Comparison of ENCODE assay signal across 8 cellular contexts in the genomic region with DNA sequence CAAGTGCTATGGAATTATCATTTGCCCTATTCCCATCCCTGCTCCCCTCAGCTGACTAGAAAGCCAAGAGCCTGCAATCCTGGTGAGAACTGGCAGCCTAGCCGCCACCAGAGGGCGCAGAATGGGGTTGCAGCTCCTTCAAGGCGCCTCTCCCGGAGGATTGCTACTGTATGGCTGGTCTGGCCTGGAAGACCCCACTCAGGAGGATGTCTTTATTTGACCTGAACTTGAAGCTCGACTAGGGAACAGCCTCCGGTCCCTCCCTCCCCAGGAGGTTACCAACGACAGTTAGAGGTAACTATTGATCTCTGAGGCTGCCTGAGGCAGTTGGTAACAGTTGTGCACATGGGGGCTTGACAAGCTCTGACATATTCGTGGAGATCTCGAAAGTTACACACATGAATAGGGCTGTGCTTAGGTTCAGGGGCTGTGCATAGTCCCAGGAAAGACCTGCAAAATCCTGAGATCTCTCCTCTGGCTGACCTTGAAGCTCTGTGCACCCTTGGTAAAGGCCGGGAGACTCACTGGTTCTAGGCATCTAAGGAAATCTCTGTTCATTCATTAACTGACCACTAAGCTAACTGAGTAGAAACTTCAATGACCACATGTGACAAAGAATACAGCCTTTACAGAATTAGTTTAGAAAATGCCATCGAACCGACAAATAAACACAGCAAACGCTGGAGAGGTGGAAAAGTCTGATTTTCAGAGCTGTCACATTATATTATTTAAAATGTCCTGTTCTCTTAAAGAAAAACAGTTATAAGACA.
A peak's percentile ranks its signal among the peaks of the same experiment; 100 is the strongest.
DNase-seq lines count a peak whose midpoint lies in the region; ATAC-seq and TF ChIP-seq lines count a peak whose summit lies in the region.

No MANE protein-coding gene starts in this region.

- no peak overlapping the region for H3K4me3 ChIP-seq in foreskin fibroblast (ENCODE audit: low read depth in 1 of 2, low read length in 2 of 2)
- no peak overlapping the region for H3K4me3 ChIP-seq in thyroid gland (replicated peaks in 1 of 3)

- peak overlapping the region; percentile 4 to 63 (median 33) for H3K27ac ChIP-seq in thyroid gland

- DNase-seq in D341Med (ENCODE audit: low spot score) (peak; percentile 83), OCI-M2 (lab: John Stamatoyannopoulos, UW; ENCODE audit: unreplicated experiment) (peak; percentile 40), activated T-helper 1 cell treated with Interleukin-2 at 50 U/mL for 16 hours (ENCODE audit: low read depth) (peak; percentile 33), foreskin fibroblast (peak; percentile 32 to 80), occipital lobe (lab: John Stamatoyannopoulos, UW) (peak; percentile 13), thyroid gland (peak; percentile 65 to 72)

- no peaks in the 10 kb centered on the region for H3K27me3 ChIP-seq in thyroid gland

- ATAC-seq in GM19452 (IDR thresholded peaks at IDR 0.05; ENCODE audit: unreplicated experiment) (peak; percentile 93), HG03469 (IDR thresholded peaks at IDR 0.05; ENCODE audit: unreplicated experiment) (peak; percentile 75)

- peak; percentile 98 for TF ChIP-seq CTCF in foreskin fibroblast (IDR thresholded peaks at IDR 0.05; ENCODE audit: low read depth, low read length)
- TF ChIP-seq CTCF in thyroid gland (IDR thresholded peaks at IDR 0.05), result peak; percentile 34 to 73 (median 60)

- H3K4me1 ChIP-seq in thyroid gland, result peaks cover 39 to 46% of the 10 kb centered on the region in 2 donors

- intact Hi-C loops in thyroid gland (cut with DNase I), result no loop called here

- H3K9me3 ChIP-seq in thyroid gland, result no peaks in the 10 kb centered on the region

- TF ChIP-seq POLR2A in thyroid gland (IDR thresholded peaks at IDR 0.05), result no peak

- 57 to 68% methylated on average over 10 to 12 of the region's 13 CpGs for WGBS in thyroid gland, 2 donors

- H3K36me3 ChIP-seq in thyroid gland, result no peaks in the 10 kb centered on the region

Comparison
In these comparisons a context has a peak if more than half of its experiments do, and no peak if none do; other contexts are left out.
1. DNase-seq: peak in every context shown above with its lines; median percentile 83 in D341Med; 68 in thyroid gland; 56 in foreskin fibroblast; 40 in OCI-M2; 33 in activated T-helper 1 cell treated with Interleukin-2 at 50 U/mL for 16 hours; 13 in occipital lobe.